ENCODE assay signal across 8 cellular contexts in the genomic region with DNA sequence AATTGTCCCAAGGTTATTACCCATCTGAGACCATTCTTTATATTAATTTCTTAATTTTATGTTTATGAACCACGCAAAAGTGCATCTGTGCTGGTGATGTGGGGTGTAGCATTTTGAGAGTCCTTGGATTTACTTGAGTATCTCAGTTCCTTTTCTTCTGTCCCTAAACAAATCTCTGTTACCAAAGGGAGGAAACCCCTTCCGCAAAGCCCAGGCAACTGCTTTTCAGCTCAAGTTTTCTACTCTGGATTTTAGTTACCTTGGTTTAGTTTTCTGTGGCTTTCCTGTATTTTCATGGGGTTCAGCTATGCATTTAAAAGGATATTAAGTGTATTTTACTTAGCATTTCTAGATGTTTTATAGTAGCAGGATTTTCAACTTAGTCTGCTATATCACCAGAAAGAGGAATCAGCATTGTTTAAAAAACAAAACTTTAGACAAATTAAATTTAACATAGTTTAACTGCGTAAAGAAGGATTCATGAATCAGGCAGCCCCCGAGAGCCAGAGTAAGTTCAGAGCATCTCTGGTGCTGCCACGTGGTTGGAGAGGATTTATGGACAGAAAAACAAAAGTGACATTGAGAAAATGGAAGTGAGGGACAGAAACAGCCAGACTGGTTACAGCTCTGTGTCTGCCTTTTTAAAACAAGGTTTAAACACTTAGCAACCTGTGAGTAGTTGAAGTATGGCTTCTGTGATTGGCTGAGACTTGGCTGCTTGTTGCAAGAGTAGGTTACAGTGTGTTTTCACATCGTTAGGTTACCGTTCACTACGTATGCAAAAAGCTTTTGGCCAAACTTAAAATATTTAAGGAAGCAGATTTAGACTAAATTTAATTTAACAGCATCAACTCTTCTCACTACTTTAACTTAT. TPM values are rescaled to one million over a fixed set of nuclear protein-coding genes. Genes with fewer than 3 reads are reported as not detected.
DNase-seq lines count a peak whose midpoint lies in the region; ATAC-seq and TF ChIP-seq lines count a peak whose summit lies in the region.

No MANE protein-coding gene starts in this region.

- no peak for TF ChIP-seq CTCF in AG10803 (conservative IDR thresholded peaks at IDR 0.05; ENCODE audit: low read length)

- ATAC-seq in GM18511 (IDR thresholded peaks at IDR 0.05; ENCODE audit: unreplicated experiment), result peak; percentile 70
- ATAC-seq in HG02884 (IDR thresholded peaks at IDR 0.05; ENCODE audit: unreplicated experiment), result peak; percentile 75

- no peak overlapping the region for H3K4me3 ChIP-seq in AG10803 (ENCODE audit: low read length)

- DNase-seq in AG10803 (ENCODE audit: low read depth), result peak; percentile 65
- DNase-seq in NCI-H526 treated with DMSO at 0.1 percent for 48 hours (lab: John Stamatoyannopoulos, UW), result peak; percentile 71
- DNase-seq in dermis blood vessel endothelial cell, result peak; percentile 70
- peak; percentile 77 for DNase-seq in pons (ENCODE audit: low spot score)
- no peak for DNase-seq in activated CD4-positive, alpha-beta T cell treated with anti-CD3 and anti-CD28 coated beads for 1 hour
- no peak for DNase-seq in activated CD4-positive, CD25-positive, alpha-beta regulatory T cell treated with anti-CD3 and anti-CD28 coated beads, Interleukin-2, amount 50 U/mL, for 72 hours

RNA-seq across cellular contexts. Expression of gene ADM, which starts 9.6 kb away (rescaled TPM):
- total RNA-seq in dermis blood vessel endothelial cell, result 308 and 569 TPM in 2 replicates

RNA-seq across cellular contexts. Expression of gene SBF2, which starts 20.4 kb away (rescaled TPM):
- total RNA-seq in dermis blood vessel endothelial cell, result 49.9 and 57.9 TPM in 2 replicates

Comparison
In these comparisons a context has a peak if more than half of its experiments do, and no peak if none do; other contexts are left out.
1. DNase-seq: peak in AG10803 (single experiment), NCI-H526 treated with DMSO at 0.1 percent for 48 hours (single experiment), dermis blood vessel endothelial cell (single experiment) and pons (single experiment); none in activated CD4-positive, alpha-beta T cell treated with anti-CD3 and anti-CD28 coated beads for 1 hour (single experiment) and activated CD4-positive, CD25-positive, alpha-beta regulatory T cell treated with anti-CD3 and anti-CD28 coated beads, Interleukin-2, amount 50 U/mL, for 72 hours (single experiment).